8 cellular contexts compared by ENCODE assay signal in the genomic region with DNA sequence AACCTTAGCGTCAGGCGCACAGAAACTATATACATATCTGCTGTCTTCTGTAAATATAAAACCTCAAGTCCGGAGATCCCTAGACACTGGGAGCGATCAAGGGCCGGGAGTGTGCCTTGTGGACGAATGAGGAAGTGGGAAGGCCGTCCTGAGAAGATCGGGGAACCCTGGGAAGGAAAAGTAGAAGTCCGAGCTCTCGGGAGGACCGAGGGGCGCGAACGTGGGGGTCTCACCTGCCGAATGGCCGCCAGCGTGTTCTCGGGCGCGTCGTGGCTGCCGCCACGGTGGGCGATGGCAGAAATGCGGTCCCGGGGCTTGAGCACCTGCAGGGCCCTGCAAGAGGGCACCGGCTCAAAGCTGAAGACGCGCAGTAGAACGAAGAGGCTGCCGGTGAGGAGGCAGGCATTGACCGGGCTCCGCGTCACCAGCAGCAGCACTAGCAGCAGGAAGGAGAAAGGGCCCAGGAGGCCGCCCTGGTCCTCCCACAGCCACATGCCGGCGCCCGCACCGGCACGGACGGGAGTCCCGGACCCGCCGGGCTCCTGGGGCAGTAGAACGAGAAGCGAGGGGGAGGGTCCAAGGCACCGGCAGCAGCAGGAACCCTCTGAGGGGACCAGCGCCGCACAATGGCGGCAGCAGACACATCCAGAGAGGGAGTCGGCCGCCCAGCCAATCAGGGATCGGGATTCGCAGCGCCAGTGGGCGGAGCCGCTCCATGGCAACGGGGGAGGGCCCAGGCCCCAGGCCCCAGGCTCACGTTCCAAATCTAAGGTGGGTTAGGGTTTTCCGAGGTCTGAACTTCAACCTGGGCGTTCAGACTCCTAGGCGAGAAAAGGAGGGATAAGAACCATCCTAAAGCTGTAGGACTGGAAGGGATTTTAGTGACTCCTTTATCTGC.
DNase-seq lines count a peak whose midpoint lies in the region; ATAC-seq and TF ChIP-seq lines count a peak whose summit lies in the region.

A gene with protein sequence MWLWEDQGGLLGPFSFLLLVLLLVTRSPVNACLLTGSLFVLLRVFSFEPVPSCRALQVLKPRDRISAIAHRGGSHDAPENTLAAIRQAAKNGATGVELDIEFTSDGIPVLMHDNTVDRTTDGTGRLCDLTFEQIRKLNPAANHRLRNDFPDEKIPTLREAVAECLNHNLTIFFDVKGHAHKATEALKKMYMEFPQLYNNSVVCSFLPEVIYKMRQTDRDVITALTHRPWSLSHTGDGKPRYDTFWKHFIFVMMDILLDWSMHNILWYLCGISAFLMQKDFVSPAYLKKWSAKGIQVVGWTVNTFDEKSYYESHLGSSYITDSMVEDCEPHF (minus strand): TSS at position 628 of the 898 bp plus-strand sequence. CDS start 134 bp downstream, at position 494.

- in situ Hi-C loops in GM18951 (cut with MboI; ENCODE audit: low sequenced_read_pairs, unreplicated experiment), result no loop called here

- H3K27me3 Mint-ChIP-seq in central memory CD8-positive, alpha-beta T cell, result no peaks in the 10 kb centered on the region

- peaks cover 70% of the 10 kb centered on the region for H3K4me1 Mint-ChIP-seq in central memory CD8-positive, alpha-beta T cell

- peak within 1 kb of the TSS; percentile 95 for H3K4me3 Mint-ChIP-seq in central memory CD8-positive, alpha-beta T cell

- H3K27ac Mint-ChIP-seq in central memory CD8-positive, alpha-beta T cell (ENCODE audit: low read depth), result peak within 1 kb of the TSS; percentile 95

- H3K36me3 Mint-ChIP-seq in central memory CD8-positive, alpha-beta T cell (ENCODE audit: insufficient read depth), result peaks cover 15% of the 10 kb centered on the region

- TF ChIP-seq CTCF in AG09319 (IDR thresholded peaks at IDR 0.05; ENCODE audit: low read depth, low read length), result peak; percentile 52

- peak; percentile 67 for ATAC-seq in HG03196 (IDR thresholded peaks at IDR 0.05; ENCODE audit: unreplicated experiment)
- peak; percentile 59 for ATAC-seq in central memory CD8-positive, alpha-beta T cell (replicated peaks; ENCODE audit: extremely low read depth, poor library complexity, severe bottlenecking)

- peak; percentile 92 for TF ChIP-seq POLR2A in GM18951 (IDR thresholded peaks at IDR 0.05; ENCODE audit: extremely low read depth, insufficient read depth, insufficient read length)

- DNase-seq in AG09319 (ENCODE audit: extremely low read depth, low read depth), result peak; percentile 62
- DNase-seq in NCI-H226, result peak; percentile 81
- peak; percentile 89 for DNase-seq in activated CD4-positive, CD25-positive, alpha-beta regulatory T cell treated with anti-CD3 and anti-CD28 coated beads, Interleukin-2, amount 50 U/mL, for 16 hours (ENCODE audit: low read depth, low spot score)
- peak; percentile 79 to 80 for DNase-seq in central memory CD8-positive, alpha-beta T cell (ENCODE audit: low spot score in 2 of 2)
- peak; percentile 98 for DNase-seq in islet precursor cell
- DNase-seq in stimulated activated CD4-positive, alpha-beta T cell treated with anti-CD3 and anti-CD28 coated beads, Interleukin-12 subunit alpha, Interleukin-12 subunit beta, amount 100 ng/mL, for 48 hours (ENCODE audit: low read depth in 2 of 3, low spot score in 1 of 3), result peak; percentile 88 to 92 (median 91)

- H3K9me3 Mint-ChIP-seq in central memory CD8-positive, alpha-beta T cell, result no peaks in the 10 kb centered on the region

Comparison
In these comparisons a context has a peak if more than half of its experiments do, and no peak if none do; other contexts are left out.
1. Peak in every context shown above with its lines: DNase-seq and ATAC-seq.